In the genomic region with DNA sequence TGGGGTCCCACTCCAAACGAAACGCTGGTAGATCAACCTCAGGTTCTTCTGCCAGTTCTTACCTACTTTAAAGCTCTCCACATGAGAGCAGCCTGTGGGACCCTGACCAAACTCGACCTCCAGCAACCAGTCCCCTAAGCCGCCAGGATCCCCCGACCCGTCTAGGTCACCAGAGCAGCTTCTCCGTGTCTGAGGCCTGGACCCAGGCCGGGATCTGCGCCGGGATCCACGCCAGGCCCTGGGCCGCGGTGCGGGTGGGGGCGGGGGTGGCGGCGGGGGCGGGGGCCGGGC, we compare ENCODE assay signal across 8 cellular contexts. TPM values are rescaled to one million over a fixed set of nuclear protein-coding genes. Genes with fewer than 3 reads are reported as not detected.
DNase-seq lines count a peak whose midpoint lies in the region; ATAC-seq and TF ChIP-seq lines count a peak whose summit lies in the region.

No MANE protein-coding gene starts in this region.

- H3K4me1 Mint-ChIP-seq in activated CD8-positive, alpha-beta memory T cell treated with anti-CD3 and anti-CD28 coated beads, Interleukin-2, amount 10 ng/mL, durations not matched to agents 7 days and 5 days = peaks cover 5% of the 10 kb centered on the region
- peaks cover 6% of the 10 kb centered on the region for H3K4me1 Mint-ChIP-seq in T-helper 17 cell

- no peak for ATAC-seq in activated CD8-positive, alpha-beta memory T cell treated with anti-CD3 and anti-CD28 coated beads, Interleukin-2, amount 10 ng/mL, durations not matched to agents 7 days and 5 days
- ATAC-seq in T-helper 17 cell = no peak
- ATAC-seq in GM19397 (IDR thresholded peaks at IDR 0.05; ENCODE audit: unreplicated experiment) = no peak
- ATAC-seq in HG03457 (IDR thresholded peaks at IDR 0.05; ENCODE audit: unreplicated experiment) = no peak

- no peak for DNase-seq in activated CD8-positive, alpha-beta memory T cell treated with anti-CD3 and anti-CD28 coated beads, Interleukin-2, amount 10 ng/mL, durations not matched to agents 7 days and 5 days
- DNase-seq in activated CD8-positive, alpha-beta memory T cell treated with anti-CD3 and anti-CD28 coated beads, Interleukin-2, amount 50 U/mL, for 48 hours = no peak
- DNase-seq in T-helper 17 cell = no peak
- DNase-seq in iPS DF 6.9 (ENCODE audit: low read depth, low spot score) = no peak
- no peak for DNase-seq in suprapubic skin (ENCODE audit: low spot score in 2 of 2)
- no peak for DNase-seq in EL

- H3K4me3 Mint-ChIP-seq in activated CD8-positive, alpha-beta memory T cell treated with anti-CD3 and anti-CD28 coated beads, Interleukin-2, amount 10 ng/mL, durations not matched to agents 7 days and 5 days = peak overlapping the region; percentile 62
- peak overlapping the region; percentile 81 for H3K4me3 Mint-ChIP-seq in T-helper 17 cell

- H3K9me3 Mint-ChIP-seq in activated CD8-positive, alpha-beta memory T cell treated with anti-CD3 and anti-CD28 coated beads, Interleukin-2, amount 10 ng/mL, durations not matched to agents 7 days and 5 days (ENCODE audit: low read depth) = no peaks in the 10 kb centered on the region

- CTCF ChIA-PET in activated CD8-positive, alpha-beta memory T cell treated with anti-CD3 and anti-CD28 coated beads, Interleukin-2, amount 10 ng/mL, durations not matched to agents 7 days and 5 days (lab: Charles Lee) = interaction anchor here (0.9 to 1.6 kb wide), 3 partner anchors 36 to 420 kb away, joined by 3 to 7 read pairs (median 6); a partner anchor contains a TSS

- H3K36me3 ChIP-seq in iPS DF 6.9 (ENCODE audit: control insufficient read depth, insufficient read depth, low read length) (no peaks in the 10 kb centered on the region), suprapubic skin (no peaks in the 10 kb centered on the region)

- H3K4me1 ChIP-seq in iPS DF 6.9 (ENCODE audit: control insufficient read depth, insufficient read depth, low read length) (no peaks in the 10 kb centered on the region), suprapubic skin (peaks cover 14% of the 10 kb centered on the region)

- H3K27me3 ChIP-seq in iPS DF 6.9 (ENCODE audit: control insufficient read depth, insufficient read depth, low read length) = no peaks in the 10 kb centered on the region
- H3K27me3 ChIP-seq in suprapubic skin = no peaks in the 10 kb centered on the region

- no peaks in the 10 kb centered on the region for H3K9me3 ChIP-seq in T-helper 17 cell (ENCODE audit: control insufficient read depth, low read length, poor library complexity, severe bottlenecking)
- H3K9me3 ChIP-seq in iPS DF 6.9 (ENCODE audit: control insufficient read depth, insufficient read depth, low read length) = no peaks in the 10 kb centered on the region
- H3K9me3 ChIP-seq in suprapubic skin = no peaks in the 10 kb centered on the region

- TF ChIP-seq EP300 in suprapubic skin (IDR thresholded peaks at IDR 0.05) = no peak

- no peak overlapping the region for H3K27ac ChIP-seq in iPS DF 6.9 (ENCODE audit: low read length)
- H3K27ac ChIP-seq in suprapubic skin = peak overlapping the region; percentile 89

- H3K27ac Mint-ChIP-seq in activated CD8-positive, alpha-beta memory T cell treated with anti-CD3 and anti-CD28 coated beads, Interleukin-2, amount 10 ng/mL, durations not matched to agents 7 days and 5 days = peak overlapping the region; percentile 70
- H3K27ac Mint-ChIP-seq in T-helper 17 cell = peak overlapping the region; percentile 90

- TF ChIP-seq CTCF in suprapubic skin (IDR thresholded peaks at IDR 0.05) = no peak

- H3K4me3 ChIP-seq in iPS DF 6.9 (ENCODE audit: low read length) (peak overlapping the region; percentile 44; the same call in 1 of the 2 replicates), suprapubic skin (peak overlapping the region; percentile 69)

- no peaks in the 10 kb centered on the region for H3K27me3 Mint-ChIP-seq in activated CD8-positive, alpha-beta memory T cell treated with anti-CD3 and anti-CD28 coated beads, Interleukin-2, amount 10 ng/mL, durations not matched to agents 7 days and 5 days
- H3K27me3 Mint-ChIP-seq in T-helper 17 cell = no peaks in the 10 kb centered on the region

- no peaks in the 10 kb centered on the region for H3K36me3 Mint-ChIP-seq in activated CD8-positive, alpha-beta memory T cell treated with anti-CD3 and anti-CD28 coated beads, Interleukin-2, amount 10 ng/mL, durations not matched to agents 7 days and 5 days
- no peaks in the 10 kb centered on the region for H3K36me3 Mint-ChIP-seq in T-helper 17 cell (ENCODE audit: low read depth)

- no CpG with 5 or more reads among the region's 19 CpGs for WGBS in iPS DF 6.9 (ENCODE audit: insufficient coverage, insufficient read length)
- WGBS in suprapubic skin = 27% methylated on average over 17 of the region's 19 CpGs

- no peak for TF ChIP-seq POLR2A in suprapubic skin (IDR thresholded peaks at IDR 0.05)

RNA-seq across cellular contexts. Expression of a gene that starts 1.4 kb away (rescaled TPM):
- under 1 TPM; 0.82 to 0.88 TPM for total RNA-seq in activated CD8-positive, alpha-beta memory T cell treated with anti-CD3 and anti-CD28 coated beads, Interleukin-2, amount 10 ng/mL, durations not matched to agents 7 days and 5 days
- total RNA-seq in T-helper 17 cell (1 to 10 TPM; 1.5 to 1.8 TPM), suprapubic skin (1 to 10 TPM in 1 of 4 donors, under 1 TPM in 3; 0.11 to 3.1 (median 0.61) TPM)

RNA-seq across cellular contexts. Expression of a gene that starts 36.3 kb away (rescaled TPM):
- total RNA-seq in activated CD8-positive, alpha-beta memory T cell treated with anti-CD3 and anti-CD28 coated beads, Interleukin-2, amount 10 ng/mL, durations not matched to agents 7 days and 5 days = 10 to 100 TPM; 14.6 to 17.9 TPM
- total RNA-seq in T-helper 17 cell (10 to 100 TPM; 13.1 to 13.5 TPM), suprapubic skin (10 to 100 TPM in 2 of 4 donors, 1 to 10 TPM in 2; 6.4 to 13.8 (median 10.1) TPM)
